Comparison of ENCODE assay signal across 24 cellular contexts in genomic region chr3:178752843-178753242, GRCh38.
"Had no signal": no experiment of that assay in that cellular context is flagged by ENCODE, and none has a peak within 500 bp of the region (broad histone marks: within the 10 kb centered on the region; RNA-seq: fewer than 3 reads in every experiment).

No MANE protein-coding gene starts in this region.

- H3K79me2 ChIP-seq: parathyroid adenoma had no signal

- H3K36me3 Mint-ChIP-seq: immature natural killer cell; naive thymus-derived CD8-positive, alpha-beta T cell; stimulated activated effector memory CD8-positive, alpha-beta T cell treated with anti-CD3 and anti-CD28 coated beads, Interleukin-12 subunit alpha, Interleukin-12 subunit beta, amount 100 ng/mL, for 72 hours; type B pancreatic cell had no signal

- H3K27me3 Mint-ChIP-seq: type B pancreatic cell had no signal

- H3K4me3 ChIP-seq: left lung, lower lobe of right lung, psoas muscle, skin epidermis, spleen, tibial nerve, uterus had no signal

- H3K27me3 ChIP-seq: left lung, spleen, tibial nerve, uterus had no signal

- H3K9ac ChIP-seq: parathyroid adenoma had no signal

- DNase-seq: hypothalamus; immature natural killer cell; kidney; left colon; left lung; lower lobe of right lung; mammary epithelial cell; naive thymus-derived CD8-positive, alpha-beta T cell; occipital lobe; psoas muscle; spleen; stimulated activated CD4-positive, alpha-beta T cell treated with anti-CD3 and anti-CD28 coated beads, Interleukin-4, amount 100 ng/mL, for 24 hours; stimulated activated naive CD4-positive, alpha-beta T cell; uterus had no signal

- H3K4me1 Mint-ChIP-seq: immature natural killer cell; naive thymus-derived CD8-positive, alpha-beta T cell; neural crest cell; stimulated activated effector memory CD8-positive, alpha-beta T cell treated with anti-CD3 and anti-CD28 coated beads, Interleukin-12 subunit alpha, Interleukin-12 subunit beta, amount 100 ng/mL, for 72 hours had no signal

- H3K4me3 Mint-ChIP-seq: immature natural killer cell; naive thymus-derived CD8-positive, alpha-beta T cell; nephron; neural crest cell; stimulated activated effector memory CD8-positive, alpha-beta T cell treated with anti-CD3 and anti-CD28 coated beads, Interleukin-12 subunit alpha, Interleukin-12 subunit beta, amount 100 ng/mL, for 72 hours; stimulated activated naive CD8-positive, alpha-beta T cell treated with anti-CD3 and anti-CD28 coated beads, Interleukin-15, Interleukin-2, amounts not matched to agents 100 ng/mL and 50 ng/mL, for 24 hours; type B pancreatic cell had no signal

- H3K4me1 ChIP-seq: left lung, lower lobe of right lung, parathyroid adenoma, psoas muscle, spleen, tibial nerve, uterus had no signal

- H2AFZ ChIP-seq: parathyroid adenoma had no signal

- H3K36me3 ChIP-seq: left lung, lower lobe of right lung, spleen, tibial nerve, uterus had no signal

- H3K27ac Mint-ChIP-seq: immature natural killer cell; naive thymus-derived CD8-positive, alpha-beta T cell; nephron; stimulated activated effector memory CD8-positive, alpha-beta T cell treated with anti-CD3 and anti-CD28 coated beads, Interleukin-12 subunit alpha, Interleukin-12 subunit beta, amount 100 ng/mL, for 72 hours; stimulated activated naive CD8-positive, alpha-beta T cell treated with anti-CD3 and anti-CD28 coated beads, Interleukin-15, Interleukin-2, amounts not matched to agents 100 ng/mL and 50 ng/mL, for 24 hours; type B pancreatic cell had no signal

- H3K9me3 ChIP-seq: left lung, lower lobe of right lung, psoas muscle, spleen, tibial nerve, uterus had no signal

- H3K27ac ChIP-seq: left lung, lower lobe of right lung, parathyroid adenoma, psoas muscle, skin epidermis, spleen, tibial nerve, uterus had no signal

- H3K9me3 Mint-ChIP-seq: naive thymus-derived CD8-positive, alpha-beta T cell; nephron; neural crest cell; stimulated activated effector memory CD8-positive, alpha-beta T cell treated with anti-CD3 and anti-CD28 coated beads, Interleukin-12 subunit alpha, Interleukin-12 subunit beta, amount 100 ng/mL, for 72 hours; stimulated activated naive CD8-positive, alpha-beta T cell treated with anti-CD3 and anti-CD28 coated beads, Interleukin-15, Interleukin-2, amounts not matched to agents 100 ng/mL and 50 ng/mL, for 24 hours; type B pancreatic cell had no signal

- ATAC-seq: left colon; left lung; lower lobe of right lung; naive thymus-derived CD8-positive, alpha-beta T cell; psoas muscle; sciatic nerve; stimulated activated effector memory CD8-positive, alpha-beta T cell treated with anti-CD3 and anti-CD28 coated beads, Interleukin-12 subunit alpha, Interleukin-12 subunit beta, amount 100 ng/mL, for 72 hours had no signal

- FAIRE-seq: islet of Langerhans, kidney had no signal
